In genomic region chr12:122700038-122700710, GRCh38 we compare ENCODE assay signal across 11 cellular contexts. TPM values are rescaled to one million over a fixed set of nuclear protein-coding genes. Genes with fewer than 3 reads are reported as not detected.
DNase-seq lines count a peak whose midpoint lies in the region; ATAC-seq, FAIRE-seq and TF ChIP-seq lines count a peak whose summit lies in the region.
"Not testable (repeated sequence)": the region's sequence is repeated elsewhere in the genome, so short reads cannot be mapped to it uniquely, and the experiment has no call there.
"Had no signal": no experiment of that assay in that cellular context is flagged by ENCODE, and none has a peak within 500 bp of the region (broad histone marks: within the 10 kb centered on the region; RNA-seq: fewer than 3 reads in every experiment).

No MANE protein-coding gene starts in this region.

- not testable (repeated sequence) for H3K23ac ChIP-seq in IMR-90 (ENCODE audit: low read depth, low read length)

- not testable (repeated sequence) for H3K27me3 ChIP-seq in IMR-90 (ENCODE audit: control insufficient read depth, insufficient read depth, low read length); bronchial epithelial cell (ENCODE audit: control insufficient read depth, insufficient read depth, low read length); keratinocyte (ENCODE audit: control insufficient read depth, extremely low read depth, insufficient read depth, low read length); smooth muscle cell (ENCODE audit: low read depth)

- TF ChIP-seq POLR2A in A549 (IDR thresholded peaks at IDR 0.05; ENCODE audit: low read length); IMR-90 (IDR thresholded peaks at IDR 0.05; ENCODE audit: low read depth, low read length): not testable (repeated sequence)

- H3K9me3 ChIP-seq in A549; IMR-90 (ENCODE audit: control insufficient read depth, insufficient read depth, low read length); keratinocyte (ENCODE audit: control insufficient read depth, low read depth, low read length); mucosa of descending colon; smooth muscle cell (replicated peaks; ENCODE audit: low read depth): not testable (repeated sequence)

- H2BK20ac ChIP-seq in IMR-90 (ENCODE audit: low read depth, low read length): not testable (repeated sequence)

- not testable (repeated sequence) for H3K4me1 Mint-ChIP-seq in WTC11

- H2BK5ac ChIP-seq in IMR-90 (ENCODE audit: low read depth, low read length, poor library complexity, severe bottlenecking): not testable (repeated sequence)

- H3K79me2 ChIP-seq in keratinocyte (ENCODE audit: control insufficient read depth, insufficient read depth, low read length); smooth muscle cell (ENCODE audit: low read depth): not testable (repeated sequence)

- not testable (repeated sequence) for H3K18ac ChIP-seq in IMR-90 (ENCODE audit: low read depth, low read length)

- in situ Hi-C loops in IMR-90 (cut with MboI; ENCODE audit: low sequenced_read_pairs): not testable (repeated sequence)

- not testable (repeated sequence) for H3K56ac ChIP-seq in IMR-90 (ENCODE audit: extremely low read depth, insufficient read depth, low read length)

- H4K20me1 ChIP-seq in IMR-90 (ENCODE audit: insufficient read depth, low read length); keratinocyte (ENCODE audit: control insufficient read depth, extremely low read depth, insufficient read depth, low read length); smooth muscle cell (ENCODE audit: low read depth): not testable (repeated sequence)

- not testable (repeated sequence) for H3K27me3 Mint-ChIP-seq in WTC11 (ENCODE audit: low read depth)

- FAIRE-seq in A549 (lab: Jason Lieb, UNC) (peak; percentile 87), bronchial epithelial cell (lab: Jason Lieb, UNC) (peak; percentile 92), keratinocyte (lab: Jason Lieb, UNC) (peak; percentile 99)

- not testable (repeated sequence) for H2AK9ac ChIP-seq in IMR-90 (replicated peaks; ENCODE audit: low read depth, low read length, poor library complexity)

- not testable (repeated sequence) for H3K9me1 ChIP-seq in IMR-90 (ENCODE audit: insufficient read depth, low read length); keratinocyte (ENCODE audit: control insufficient read depth, extremely low read depth, insufficient read depth, low read length)

- H3K27ac ChIP-seq in A549; IMR-90 (ENCODE audit: insufficient read depth, low read length): not testable (repeated sequence)
- H3K27ac ChIP-seq in keratinocyte (ENCODE audit: control insufficient read depth, insufficient read depth, low read length): peak overlapping the region; percentile 71
- peak overlapping the region; percentile 63 for H3K27ac ChIP-seq in smooth muscle cell (ENCODE audit: low read depth)

- H3K4me2 ChIP-seq in A549; IMR-90 (ENCODE audit: low read depth, low read length): not testable (repeated sequence)
- peak overlapping the region; percentile 70 for H3K4me2 ChIP-seq in keratinocyte (ENCODE audit: control insufficient read depth, extremely low read depth, insufficient read depth, low read depth, low read length)
- peak overlapping the region; percentile 20 for H3K4me2 ChIP-seq in smooth muscle cell

- ATAC-seq in A549 (peak; percentile 72; a peak in 5 of 6 replicates), IMR-90 (ENCODE audit: low read depth) (peak; percentile 77), WTC11 (peak; percentile 71), esophagus mucosa (peak; percentile 72), mucosa of descending colon (peak; percentile 16)

- not testable (repeated sequence) for TF ChIP-seq CTCF in A549 (IDR thresholded peaks at IDR 0.05); IMR-90 (conservative IDR thresholded peaks at IDR 0.05; ENCODE audit: low read depth, low read length); WTC11 (IDR thresholded peaks at IDR 0.05); bronchial epithelial cell (IDR thresholded peaks at IDR 0.05; ENCODE audit: insufficient read depth, low read length, severe bottlenecking); keratinocyte (optimal IDR thresholded peaks at IDR 0.05 in 1 of 3, IDR thresholded peaks at IDR 0.05 in 1 of 3, conservative IDR thresholded peaks at IDR 0.05 in 1 of 3; ENCODE audit: extremely low read depth in 1 of 3, insufficient read depth in 2 of 3, low read length in 3 of 3); mucosa of descending colon (IDR thresholded peaks at IDR 0.05); smooth muscle cell (IDR thresholded peaks at IDR 0.05; ENCODE audit: borderline replicate concordance, insufficient read depth, poor library complexity, severe bottlenecking)

- intact Hi-C loops in IMR-90 (cut with micrococcal nuclease); mucosa of descending colon (cut with DNase I, micrococcal nuclease): not testable (repeated sequence)

- not testable (repeated sequence) for H3K4me3 ChIP-seq in A549; IMR-90 (ENCODE audit: insufficient read depth, low read depth, low read length); bronchial epithelial cell (ENCODE audit: low read depth, low read length); keratinocyte (ENCODE audit: control insufficient read depth in 2 of 3, extremely low read depth in 1 of 3, insufficient read depth in 2 of 3, low read depth in 1 of 3, low read length in 3 of 3); mucosa of descending colon; smooth muscle cell

- H2BK120ac ChIP-seq in IMR-90 (ENCODE audit: low read depth, low read length): not testable (repeated sequence)

- POLR2A ChIA-PET in A549 (lab: Yijun Ruan, JAX); IMR-90 (lab: Charles Lee; ENCODE audit: unreplicated experiment); WTC11 (lab: Charles Lee): not testable (repeated sequence)

- BruUV-seq in IMR-90 (replicated peaks; lab: Mats Ljungman, UMichigan): not testable (repeated sequence)

- not testable (repeated sequence) for H3K36me3 ChIP-seq in IMR-90 (ENCODE audit: control insufficient read depth, insufficient read depth, low read length); bronchial epithelial cell (ENCODE audit: control insufficient read depth, insufficient read depth, low read length); keratinocyte (ENCODE audit: control insufficient read depth in 2 of 2, extremely low read depth in 1 of 2, insufficient read depth in 2 of 2, low read length in 2 of 2); mucosa of descending colon (ENCODE audit: low read depth); smooth muscle cell (ENCODE audit: low read depth)

- H3K14ac ChIP-seq in IMR-90 (replicated peaks; ENCODE audit: low read depth, low read length): not testable (repeated sequence)

- not testable (repeated sequence) for H4K8ac ChIP-seq in IMR-90 (ENCODE audit: low read depth in 2 of 2, low read length in 2 of 2)

- dilution Hi-C loops in IMR-90 (cut with HindIII; ENCODE audit: low sequenced_read_pairs, unreplicated experiment); keratinocyte (cut with MboI; ENCODE audit: extremely low pct_ligation_motif_present, low sequenced_read_pairs): not testable (repeated sequence)

- not testable (repeated sequence) for H4K91ac ChIP-seq in IMR-90 (ENCODE audit: insufficient read depth, low read depth, low read length)

- not testable (repeated sequence) for DNase-seq in A549 (ENCODE audit: low read depth in 1 of 2, low spot score in 1 of 2); IMR-90; WTC11 (ENCODE audit: low spot score); bronchial epithelial cell (ENCODE audit: low read depth); keratinocyte (ENCODE audit: low read depth, low spot score); mucosa of descending colon; smooth muscle cell (lab: John Stamatoyannopoulos, UW; ENCODE audit: unreplicated experiment)

- WGBS in A549 (ENCODE audit: missing lambda C conversion rate): 14% methylated on average over 1 of the region's 9 CpGs
- WGBS in IMR-90 (ENCODE audit: extremely low coverage in 2 of 2, insufficient read length in 1 of 2), 2 experiments: no CpG with 5 or more reads among the region's 9 CpGs
- WGBS in smooth muscle cell (ENCODE audit: low lambda C conversion rate): 100% methylated on average over 1 of the region's 9 CpGs

- not testable (repeated sequence) for H3K4ac ChIP-seq in IMR-90 (ENCODE audit: low read depth, low read length)

- not testable (repeated sequence) for H3K4me3 Mint-ChIP-seq in WTC11

- H3K9me3 Mint-ChIP-seq in WTC11: not testable (repeated sequence)

- not testable (repeated sequence) for H2AFZ ChIP-seq in IMR-90 (replicated peaks; ENCODE audit: low read length, poor library complexity); keratinocyte (ENCODE audit: control insufficient read depth, low read length); smooth muscle cell (ENCODE audit: low read depth)

- not testable (repeated sequence) for H3K36me3 Mint-ChIP-seq in WTC11

- not testable (repeated sequence) for TF ChIP-seq RAD21 in A549 (conservative IDR thresholded peaks at IDR 0.05 in 1 of 2, IDR thresholded peaks at IDR 0.05 in 1 of 2); IMR-90 (IDR thresholded peaks at IDR 0.05; ENCODE audit: low read length)

- H3K4me1 ChIP-seq in A549; IMR-90 (ENCODE audit: control insufficient read depth, insufficient read depth, low read length); mucosa of descending colon (ENCODE audit: low read depth); smooth muscle cell (ENCODE audit: low read depth): not testable (repeated sequence)
- peaks cover 38% of the 10 kb centered on the region for H3K4me1 ChIP-seq in keratinocyte (ENCODE audit: control insufficient read depth, extremely low read depth, insufficient read depth, low read length)

- not testable (repeated sequence) for H2AK5ac ChIP-seq in IMR-90 (ENCODE audit: low read depth, low read length)

- not testable (repeated sequence) for H3K79me1 ChIP-seq in IMR-90 (ENCODE audit: low read depth in 1 of 2, low read length in 2 of 2)

- not testable (repeated sequence) for H3K27ac Mint-ChIP-seq in WTC11

- CTCF ChIA-PET in A549 (lab: Yijun Ruan, JAX); IMR-90 (lab: Yijun Ruan, JAX); WTC11 (lab: Charles Lee): not testable (repeated sequence)

- not testable (repeated sequence) for H2BK15ac ChIP-seq in IMR-90 (ENCODE audit: low read depth, low read length)

- not testable (repeated sequence) for H4K5ac ChIP-seq in IMR-90 (ENCODE audit: low read depth, low read length)

- H3K9ac ChIP-seq in IMR-90 (ENCODE audit: low read depth, low read length); smooth muscle cell (ENCODE audit: low read depth): not testable (repeated sequence)
- H3K9ac ChIP-seq in keratinocyte (ENCODE audit: control insufficient read depth, extremely low read depth, insufficient read depth, low read length): peak overlapping the region; percentile 74

- not testable (repeated sequence) for H3F3A ChIP-seq in smooth muscle cell (ENCODE audit: low read depth)

- not testable (repeated sequence) for TF ChIP-seq EP300 in A549 (IDR thresholded peaks at IDR 0.05)

RNA-seq across cellular contexts. Expression of gene HCAR2, which starts 3.0 kb away (rescaled TPM):
- polyA plus RNA-seq in A549 (2011; rRNA removed) (0.07 and 0.09 TPM in 2 replicates), A549 (2017; fragmentation: RNase III; extraction: RNeasy Plus Mini Kit Qiagen cat#74134 plus additional on column Dnase treatment) (0.07 TPM in 1 of 3 replicates, not detected in the others), IMR-90 (2012; rRNA removed) (not detected in 2 replicates), keratinocyte (8.8 to 30.1 TPM (median 18.3 TPM) in 3 replicates), smooth muscle cell (0.63 and 1.8 TPM in 2 replicates)
- 0.05 and 0.12 TPM in 2 replicates for polyA plus RNA-seq in A549 (2012; cell fraction: cytosol; rRNA removed)
- 0.19 and 0.39 TPM in 2 replicates for polyA plus RNA-seq in A549 (2012; cell fraction: nucleus; rRNA removed)
- 0.34 and 0.37 TPM in 2 replicates for polyA minus RNA-seq in A549 (2011; rRNA and poly(A)+ RNA removed)
- total RNA-seq in IMR-90 (2012; rRNA removed) (not detected in 2 replicates), WTC11 (2021) (not detected in 3 replicates), bronchial epithelial cell (1.6 and 3.3 TPM in 2 replicates), esophagus mucosa (29.7 TPM), mucosa of descending colon (1 to 10 TPM in 1 of 3 donors, under 1 TPM in 1, not detected in 1; 0.22 to 1.5 TPM), smooth muscle cell (0.85 and 2.0 TPM in 2 replicates)
- polyA plus RNA-seq in IMR-90 (2012; cell fraction: cytosol; rRNA removed): not detected in 2 replicates
- polyA plus RNA-seq in IMR-90 (2012; cell fraction: nucleus; rRNA removed; ENCODE audit: low replicate concordance): not detected in 2 replicates
- 5.5 TPM for polyA plus RNA-seq in keratinocyte (2011; ENCODE audit: low read depth)
- polyA plus RNA-seq in keratinocyte (2011; cell fraction: cytosol; rRNA removed): 5.5 and 6.0 TPM in 2 replicates
- polyA plus RNA-seq in keratinocyte (2011; cell fraction: nucleus; rRNA removed): 55.9 and 66.7 TPM in 2 replicates
- 5.0 and 14.9 TPM in 2 replicates for polyA plus RNA-seq in keratinocyte (2012; ENCODE audit: low replicate concordance)
- polyA minus RNA-seq in keratinocyte: 10.9 to 46.7 TPM (median 20.8 TPM) in 3 replicates
- 2.7 TPM for polyA minus RNA-seq in keratinocyte (2011; cell fraction: cytosol; rRNA and poly(A)+ RNA removed)
- 30.8 and 36.6 TPM in 2 replicates for polyA minus RNA-seq in keratinocyte (2011; cell fraction: nucleus; rRNA and poly(A)+ RNA removed)
- total RNA-seq: CD4-positive, CD25-positive, alpha-beta regulatory T cell; GM23248; H9 had no signal
- polyA plus RNA-seq: CD4-positive, CD25-positive, alpha-beta regulatory T cell; GM23248 had no signal

RNA-seq across cellular contexts. Expression of gene HCAR3, which starts 16.4 kb away (rescaled TPM):
- polyA plus RNA-seq in A549 (2011; rRNA removed) (0.07 TPM in 1 of 2 replicates, not detected in the other), A549 (2017; fragmentation: RNase III; extraction: RNeasy Plus Mini Kit Qiagen cat#74134 plus additional on column Dnase treatment) (0.04 TPM in 1 of 3 replicates, not detected in the others), IMR-90 (2012; rRNA removed) (not detected in 2 replicates), keratinocyte (2.8 to 13.9 TPM (median 12.1 TPM) in 3 replicates), smooth muscle cell (0.26 and 0.43 TPM in 2 replicates)
- 0.04 and 0.09 TPM in 2 replicates for polyA plus RNA-seq in A549 (2012; cell fraction: cytosol; rRNA removed)
- 0.16 and 0.27 TPM in 2 replicates for polyA plus RNA-seq in A549 (2012; cell fraction: nucleus; rRNA removed)
- polyA minus RNA-seq in A549 (2011; rRNA and poly(A)+ RNA removed): 0.37 TPM in 1 of 2 replicates, not detected in the other
- total RNA-seq in IMR-90 (2012; rRNA removed) (not detected in 2 replicates), WTC11 (2021) (not detected in 3 replicates), bronchial epithelial cell (0.26 and 0.77 TPM in 2 replicates), esophagus mucosa (9.6 TPM), mucosa of descending colon (1 to 10 TPM in 1 of 3 donors, not detected in 2; 1.6 TPM), smooth muscle cell (not detected in 2 replicates)
- not detected in 2 replicates for polyA plus RNA-seq in IMR-90 (2012; cell fraction: cytosol; rRNA removed)
- polyA plus RNA-seq in IMR-90 (2012; cell fraction: nucleus; rRNA removed; ENCODE audit: low replicate concordance): not detected in 2 replicates
- 5.5 TPM for polyA plus RNA-seq in keratinocyte (2011; ENCODE audit: low read depth)
- 3.0 and 3.2 TPM in 2 replicates for polyA plus RNA-seq in keratinocyte (2011; cell fraction: cytosol; rRNA removed)
- polyA plus RNA-seq in keratinocyte (2011; cell fraction: nucleus; rRNA removed): 31.3 and 43.0 TPM in 2 replicates
- 1.8 and 9.0 TPM in 2 replicates for polyA plus RNA-seq in keratinocyte (2012; ENCODE audit: low replicate concordance)
- polyA minus RNA-seq in keratinocyte: 1.6 to 30.6 TPM (median 17.7 TPM) in 3 replicates
- polyA minus RNA-seq in keratinocyte (2011; cell fraction: cytosol; rRNA and poly(A)+ RNA removed): 1.5 TPM
- 14.2 and 20.9 TPM in 2 replicates for polyA minus RNA-seq in keratinocyte (2011; cell fraction: nucleus; rRNA and poly(A)+ RNA removed)
- total RNA-seq: CD4-positive, CD25-positive, alpha-beta regulatory T cell; GM23248; H9 had no signal
- polyA plus RNA-seq: CD4-positive, CD25-positive, alpha-beta regulatory T cell; GM23248 had no signal

RNA-seq across cellular contexts. Expression of gene HCAR1, which starts 30.5 kb away (rescaled TPM):
- polyA plus RNA-seq in A549 (2011; rRNA removed) (0.05 and 0.07 TPM in 2 replicates), A549 (2017; fragmentation: RNase III; extraction: RNeasy Plus Mini Kit Qiagen cat#74134 plus additional on column Dnase treatment) (0.01 to 0.07 TPM (median 0.03 TPM) in 3 replicates), IMR-90 (2012; rRNA removed) (0.03 TPM in 2 replicates), keratinocyte (0.03 to 0.10 TPM (median 0.07 TPM) in 3 replicates), smooth muscle cell (not detected in 2 replicates)
- 0.03 and 0.04 TPM in 2 replicates for polyA plus RNA-seq in A549 (2012; cell fraction: cytosol; rRNA removed)
- 0.01 and 0.07 TPM in 2 replicates for polyA plus RNA-seq in A549 (2012; cell fraction: nucleus; rRNA removed)
- 0.04 and 0.05 TPM in 2 replicates for polyA minus RNA-seq in A549 (2011; rRNA and poly(A)+ RNA removed)
- total RNA-seq in IMR-90 (2012; rRNA removed) (under 0.01 TPM in 1 of 2 replicates, not detected in the other), WTC11 (2021) (0.04 TPM in 1 of 3 replicates, not detected in the others), bronchial epithelial cell (under 0.01 and 0.13 TPM in 2 replicates), esophagus mucosa (0.08 TPM), mucosa of descending colon (under 1 TPM; 0.06 to 0.09 (median 0.07) TPM), smooth muscle cell (not detected in 2 replicates)
- 0.01 and 0.02 TPM in 2 replicates for polyA plus RNA-seq in IMR-90 (2012; cell fraction: cytosol; rRNA removed)
- 0.01 TPM in 1 of 2 replicates, not detected in the other for polyA plus RNA-seq in IMR-90 (2012; cell fraction: nucleus; rRNA removed; ENCODE audit: low replicate concordance)
- polyA plus RNA-seq in keratinocyte (2011; ENCODE audit: low read depth): not detected
- polyA plus RNA-seq in keratinocyte (2011; cell fraction: cytosol; rRNA removed): 0.02 and 0.04 TPM in 2 replicates
- 0.08 and 0.15 TPM in 2 replicates for polyA plus RNA-seq in keratinocyte (2011; cell fraction: nucleus; rRNA removed)
- 0.16 TPM in 1 of 2 replicates, not detected in the other for polyA plus RNA-seq in keratinocyte (2012; ENCODE audit: low replicate concordance)
- polyA minus RNA-seq in keratinocyte: 0.10 to 0.36 TPM (median 0.20 TPM) in 3 replicates
- not detected for polyA minus RNA-seq in keratinocyte (2011; cell fraction: cytosol; rRNA and poly(A)+ RNA removed)
- polyA minus RNA-seq in keratinocyte (2011; cell fraction: nucleus; rRNA and poly(A)+ RNA removed): not detected in 2 replicates
- total RNA-seq: CD4-positive, CD25-positive, alpha-beta regulatory T cell; GM23248 had no signal
- polyA plus RNA-seq: CD4-positive, CD25-positive, alpha-beta regulatory T cell; GM23248 had no signal

RNA-seq across cellular contexts. Expression of gene DENR, which starts 52.5 kb away (rescaled TPM):
- polyA plus RNA-seq in A549 (2011; rRNA removed) (65.7 and 98.2 TPM in 2 replicates), A549 (2017; fragmentation: RNase III; extraction: RNeasy Plus Mini Kit Qiagen cat#74134 plus additional on column Dnase treatment) (72.6 to 77.4 TPM (median 76.0 TPM) in 3 replicates), IMR-90 (2012; rRNA removed) (18.4 and 24.5 TPM in 2 replicates), keratinocyte (31.1 to 59.8 TPM (median 37.8 TPM) in 3 replicates), smooth muscle cell (49.7 and 55.5 TPM in 2 replicates)
- 26.1 and 26.3 TPM in 2 replicates for polyA plus RNA-seq in A549 (2012; cell fraction: cytosol; rRNA removed)
- polyA plus RNA-seq in A549 (2012; cell fraction: nucleus; rRNA removed): 7.4 and 17.5 TPM in 2 replicates
- polyA minus RNA-seq in A549 (2011; rRNA and poly(A)+ RNA removed): 15.5 and 19.9 TPM in 2 replicates
- total RNA-seq in IMR-90 (2012; rRNA removed) (8.2 and 32.2 TPM in 2 replicates), WTC11 (2021) (66.5 to 81.5 TPM (median 70.8 TPM) in 3 replicates), bronchial epithelial cell (35.3 and 49.7 TPM in 2 replicates), esophagus mucosa (39.0 TPM), mucosa of descending colon (10 to 100 TPM; 30.9 to 40.3 (median 33.2) TPM), smooth muscle cell (32.5 and 36.3 TPM in 2 replicates)
- 6.0 and 8.7 TPM in 2 replicates for polyA plus RNA-seq in IMR-90 (2012; cell fraction: cytosol; rRNA removed)
- polyA plus RNA-seq in IMR-90 (2012; cell fraction: nucleus; rRNA removed; ENCODE audit: low replicate concordance): 3.4 and 14.4 TPM in 2 replicates
- 135 TPM for polyA plus RNA-seq in keratinocyte (2011; ENCODE audit: low read depth)
- 37.4 and 53.6 TPM in 2 replicates for polyA plus RNA-seq in keratinocyte (2011; cell fraction: cytosol; rRNA removed)
- polyA plus RNA-seq in keratinocyte (2011; cell fraction: nucleus; rRNA removed): 25.7 and 34.7 TPM in 2 replicates
- polyA plus RNA-seq in keratinocyte (2012; ENCODE audit: low replicate concordance): 36.3 and 52.4 TPM in 2 replicates
- polyA minus RNA-seq in keratinocyte: 7.7 to 19.5 TPM (median 9.3 TPM) in 3 replicates
- polyA minus RNA-seq in keratinocyte (2011; cell fraction: cytosol; rRNA and poly(A)+ RNA removed): 18.2 TPM
- 8.3 and 13.5 TPM in 2 replicates for polyA minus RNA-seq in keratinocyte (2011; cell fraction: nucleus; rRNA and poly(A)+ RNA removed)

Comparison
In these comparisons a context has a peak if more than half of its experiments do, and no peak if none do; other contexts are left out.
1. ATAC-seq: peak in every context shown above with its lines; median percentile 77 in IMR-90; 72 in A549; 72 in esophagus mucosa; 71 in WTC11; 16 in mucosa of descending colon.